In the genomic region with DNA sequence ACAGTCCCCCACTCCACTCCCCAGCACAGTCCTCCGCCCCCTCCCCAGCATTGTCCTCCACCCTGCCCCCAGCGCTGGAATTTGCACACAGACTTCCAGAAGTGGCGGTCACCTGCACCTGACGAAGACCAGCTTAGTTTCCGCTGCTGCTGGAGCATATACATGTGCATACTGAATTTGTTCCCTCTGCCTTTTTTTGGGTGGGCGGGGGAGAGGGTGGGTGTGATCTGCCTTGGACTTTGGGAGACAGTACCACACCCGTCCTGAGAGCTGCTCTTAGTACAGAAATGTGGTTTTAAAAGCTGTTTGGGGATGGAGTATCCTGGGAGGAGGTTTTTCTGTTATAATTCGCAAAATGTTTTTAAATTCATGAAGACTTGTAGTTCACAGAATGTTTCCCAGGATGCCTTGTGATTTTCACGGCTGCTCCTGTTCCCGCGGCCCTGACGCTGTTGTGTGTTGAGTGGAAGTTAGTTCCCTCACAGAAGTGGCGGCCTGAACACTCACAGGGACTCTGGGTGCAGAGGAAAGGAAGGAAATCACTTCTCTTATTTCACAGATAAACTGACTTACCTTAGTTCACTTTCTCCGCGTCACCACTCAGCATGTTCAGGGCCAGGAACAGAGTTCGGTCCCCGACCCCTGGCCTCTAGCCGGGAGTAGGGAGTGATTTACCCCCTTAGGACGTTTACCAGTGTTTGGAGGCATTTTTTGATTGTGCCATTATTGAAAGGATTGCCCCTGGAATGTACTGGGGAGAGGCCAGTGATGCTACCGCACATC, we compare ENCODE assay signal across 2 cellular contexts.
TF ChIP-seq lines count a peak whose summit lies in the region.

No MANE protein-coding gene starts in this region.

TF ChIP-seq in SK-N-SH, 30 proteins besides CTCF, POLR2A, EP300 and RAD21:
- TF ChIP-seq SMC3 (IDR thresholded peaks at IDR 0.05; ENCODE audit: low read depth, low read length) = no peak
- no peak for TF ChIP-seq CHD2 (IDR thresholded peaks at IDR 0.05; ENCODE audit: low read length, partially characterized antibody)

TF ChIP-seq in SK-N-SH treated with all-trans-retinoic acid at 6 μM for 48 hours, 23 proteins besides CTCF, POLR2A, EP300 and RAD21:
- TF ChIP-seq RARB (CRISPR knock-in tag; IDR thresholded peaks at IDR 0.05) (no peak), ISL1 (CRISPR knock-in tag; IDR thresholded peaks at IDR 0.05) (no peak), ARNTL (CRISPR knock-in tag; IDR thresholded peaks at IDR 0.05; ENCODE audit: borderline replicate concordance, low read depth) (no peak), TCF4 (CRISPR knock-in tag; IDR thresholded peaks at IDR 0.05; ENCODE audit: borderline replicate concordance) (no peak), ZNF70 (CRISPR knock-in tag; IDR thresholded peaks at IDR 0.05) (no peak), GLIS3 (CRISPR knock-in tag; IDR thresholded peaks at IDR 0.05) (no peak), ZFP3 (CRISPR knock-in tag; IDR thresholded peaks at IDR 0.05) (no peak), CSDC2 (CRISPR knock-in tag; IDR thresholded peaks at IDR 0.05) (no peak), PPARA (CRISPR knock-in tag; IDR thresholded peaks at IDR 0.05; ENCODE audit: borderline replicate concordance) (no peak), SNAI2 (CRISPR knock-in tag; IDR thresholded peaks at IDR 0.05) (no peak), TOX (CRISPR knock-in tag; IDR thresholded peaks at IDR 0.05; ENCODE audit: borderline replicate concordance) (no peak), ZC3H10 (CRISPR knock-in tag; IDR thresholded peaks at IDR 0.05) (no peak), ESRRG (CRISPR knock-in tag; IDR thresholded peaks at IDR 0.05) (no peak)
- TF ChIP-seq, protein P1, sequence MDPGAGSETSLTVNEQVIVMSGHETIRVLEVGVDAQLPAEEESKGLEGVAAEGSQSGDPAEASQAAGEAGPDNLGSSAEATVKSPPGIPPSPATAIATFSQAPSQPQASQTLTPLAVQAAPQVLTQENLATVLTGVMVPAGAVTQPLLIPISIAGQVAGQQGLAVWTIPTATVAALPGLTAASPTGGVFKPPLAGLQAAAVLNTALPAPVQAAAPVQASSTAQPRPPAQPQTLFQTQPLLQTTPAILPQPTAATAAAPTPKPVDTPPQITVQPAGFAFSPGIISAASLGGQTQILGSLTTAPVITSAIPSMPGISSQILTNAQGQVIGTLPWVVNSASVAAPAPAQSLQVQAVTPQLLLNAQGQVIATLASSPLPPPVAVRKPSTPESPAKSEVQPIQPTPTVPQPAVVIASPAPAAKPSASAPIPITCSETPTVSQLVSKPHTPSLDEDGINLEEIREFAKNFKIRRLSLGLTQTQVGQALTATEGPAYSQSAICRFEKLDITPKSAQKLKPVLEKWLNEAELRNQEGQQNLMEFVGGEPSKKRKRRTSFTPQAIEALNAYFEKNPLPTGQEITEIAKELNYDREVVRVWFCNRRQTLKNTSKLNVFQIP (CRISPR knock-in tag; IDR thresholded peaks at IDR 0.05; ENCODE audit: borderline replicate concordance, low read depth) = no peak
- TF ChIP-seq, protein P2, sequence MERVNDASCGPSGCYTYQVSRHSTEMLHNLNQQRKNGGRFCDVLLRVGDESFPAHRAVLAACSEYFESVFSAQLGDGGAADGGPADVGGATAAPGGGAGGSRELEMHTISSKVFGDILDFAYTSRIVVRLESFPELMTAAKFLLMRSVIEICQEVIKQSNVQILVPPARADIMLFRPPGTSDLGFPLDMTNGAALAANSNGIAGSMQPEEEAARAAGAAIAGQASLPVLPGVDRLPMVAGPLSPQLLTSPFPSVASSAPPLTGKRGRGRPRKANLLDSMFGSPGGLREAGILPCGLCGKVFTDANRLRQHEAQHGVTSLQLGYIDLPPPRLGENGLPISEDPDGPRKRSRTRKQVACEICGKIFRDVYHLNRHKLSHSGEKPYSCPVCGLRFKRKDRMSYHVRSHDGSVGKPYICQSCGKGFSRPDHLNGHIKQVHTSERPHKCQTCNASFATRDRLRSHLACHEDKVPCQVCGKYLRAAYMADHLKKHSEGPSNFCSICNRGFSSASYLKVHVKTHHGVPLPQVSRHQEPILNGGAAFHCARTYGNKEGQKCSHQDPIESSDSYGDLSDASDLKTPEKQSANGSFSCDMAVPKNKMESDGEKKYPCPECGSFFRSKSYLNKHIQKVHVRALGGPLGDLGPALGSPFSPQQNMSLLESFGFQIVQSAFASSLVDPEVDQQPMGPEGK (CRISPR knock-in tag; IDR thresholded peaks at IDR 0.05; ENCODE audit: borderline replicate concordance) = no peak
- TF ChIP-seq, protein P3, sequence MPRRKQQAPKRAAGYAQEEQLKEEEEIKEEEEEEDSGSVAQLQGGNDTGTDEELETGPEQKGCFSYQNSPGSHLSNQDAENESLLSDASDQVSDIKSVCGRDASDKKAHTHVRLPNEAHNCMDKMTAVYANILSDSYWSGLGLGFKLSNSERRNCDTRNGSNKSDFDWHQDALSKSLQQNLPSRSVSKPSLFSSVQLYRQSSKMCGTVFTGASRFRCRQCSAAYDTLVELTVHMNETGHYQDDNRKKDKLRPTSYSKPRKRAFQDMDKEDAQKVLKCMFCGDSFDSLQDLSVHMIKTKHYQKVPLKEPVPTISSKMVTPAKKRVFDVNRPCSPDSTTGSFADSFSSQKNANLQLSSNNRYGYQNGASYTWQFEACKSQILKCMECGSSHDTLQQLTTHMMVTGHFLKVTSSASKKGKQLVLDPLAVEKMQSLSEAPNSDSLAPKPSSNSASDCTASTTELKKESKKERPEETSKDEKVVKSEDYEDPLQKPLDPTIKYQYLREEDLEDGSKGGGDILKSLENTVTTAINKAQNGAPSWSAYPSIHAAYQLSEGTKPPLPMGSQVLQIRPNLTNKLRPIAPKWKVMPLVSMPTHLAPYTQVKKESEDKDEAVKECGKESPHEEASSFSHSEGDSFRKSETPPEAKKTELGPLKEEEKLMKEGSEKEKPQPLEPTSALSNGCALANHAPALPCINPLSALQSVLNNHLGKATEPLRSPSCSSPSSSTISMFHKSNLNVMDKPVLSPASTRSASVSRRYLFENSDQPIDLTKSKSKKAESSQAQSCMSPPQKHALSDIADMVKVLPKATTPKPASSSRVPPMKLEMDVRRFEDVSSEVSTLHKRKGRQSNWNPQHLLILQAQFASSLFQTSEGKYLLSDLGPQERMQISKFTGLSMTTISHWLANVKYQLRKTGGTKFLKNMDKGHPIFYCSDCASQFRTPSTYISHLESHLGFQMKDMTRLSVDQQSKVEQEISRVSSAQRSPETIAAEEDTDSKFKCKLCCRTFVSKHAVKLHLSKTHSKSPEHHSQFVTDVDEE (CRISPR knock-in tag; IDR thresholded peaks at IDR 0.05) = no peak
- TF ChIP-seq, protein P4, sequence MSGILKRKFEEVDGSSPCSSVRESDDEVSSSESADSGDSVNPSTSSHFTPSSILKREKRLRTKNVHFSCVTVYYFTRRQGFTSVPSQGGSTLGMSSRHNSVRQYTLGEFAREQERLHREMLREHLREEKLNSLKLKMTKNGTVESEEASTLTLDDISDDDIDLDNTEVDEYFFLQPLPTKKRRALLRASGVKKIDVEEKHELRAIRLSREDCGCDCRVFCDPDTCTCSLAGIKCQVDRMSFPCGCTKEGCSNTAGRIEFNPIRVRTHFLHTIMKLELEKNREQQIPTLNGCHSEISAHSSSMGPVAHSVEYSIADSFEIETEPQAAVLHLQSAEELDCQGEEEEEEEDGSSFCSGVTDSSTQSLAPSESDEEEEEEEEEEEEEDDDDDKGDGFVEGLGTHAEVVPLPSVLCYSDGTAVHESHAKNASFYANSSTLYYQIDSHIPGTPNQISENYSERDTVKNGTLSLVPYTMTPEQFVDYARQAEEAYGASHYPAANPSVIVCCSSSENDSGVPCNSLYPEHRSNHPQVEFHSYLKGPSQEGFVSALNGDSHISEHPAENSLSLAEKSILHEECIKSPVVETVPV (CRISPR knock-in tag; IDR thresholded peaks at IDR 0.05) = no peak
